ENCODE assay signal across 8 cellular contexts in the genomic region with DNA sequence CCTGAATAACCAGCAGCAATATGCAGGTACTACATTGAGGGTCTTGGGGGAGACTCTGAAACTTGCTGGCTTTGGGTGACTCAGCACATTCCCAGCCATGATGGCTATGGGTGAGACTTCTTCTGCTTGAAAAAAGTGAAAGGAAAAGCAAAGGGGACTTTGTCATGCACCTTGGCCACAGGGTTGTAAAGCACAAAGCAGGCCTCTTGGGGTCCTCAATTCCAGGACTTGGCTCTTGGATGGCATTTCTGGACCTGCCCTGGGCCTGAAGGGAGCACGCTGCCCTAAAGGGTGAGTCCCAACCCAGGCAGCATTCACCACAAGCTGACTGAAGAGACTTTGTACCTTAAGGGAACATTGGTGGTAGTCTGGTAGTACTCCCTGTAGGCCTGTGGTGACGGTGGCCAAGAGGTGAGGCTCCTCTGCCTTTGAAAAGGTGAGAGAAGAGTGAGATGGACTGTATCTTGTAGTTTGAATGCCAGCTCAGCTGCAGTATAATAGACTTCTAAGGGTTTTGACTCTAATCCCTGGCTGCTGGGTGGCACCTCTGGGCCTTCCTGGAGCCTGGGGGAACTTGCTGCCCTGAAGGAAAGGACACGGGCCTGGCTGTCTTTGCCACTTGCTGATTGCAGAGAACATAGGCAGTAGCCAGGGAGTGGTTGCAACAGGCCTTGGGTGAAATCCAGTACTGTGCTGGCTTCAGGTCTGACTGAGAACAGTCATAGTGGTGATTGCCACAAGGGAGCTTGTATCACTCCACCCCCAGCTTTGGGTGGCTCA. TPM values are rescaled to one million over a fixed set of nuclear protein-coding genes. Genes with fewer than 3 reads are reported as not detected.
DNase-seq lines count a peak whose midpoint lies in the region; ATAC-seq and TF ChIP-seq lines count a peak whose summit lies in the region.

No MANE protein-coding gene starts in this region.

- ATAC-seq in HG03060 (IDR thresholded peaks at IDR 0.05; ENCODE audit: low read depth, unreplicated experiment): peak; percentile 72
- peak; percentile 66 for ATAC-seq in mucosa of descending colon
- no peak for ATAC-seq in SK-N-SH treated with all-trans-retinoic acid at 6 μM for 48 hours

- H3K9me3 ChIP-seq in mucosa of descending colon (no peaks in the 10 kb centered on the region), esophagus muscularis mucosa (no peaks in the 10 kb centered on the region)

- H3K27me3 ChIP-seq in esophagus muscularis mucosa: no peaks in the 10 kb centered on the region

- H3K9me3 Mint-ChIP-seq in activated naive CD4-positive, alpha-beta T cell treated with anti-CD3 and anti-CD28 coated beads for 36 hours: no peaks in the 10 kb centered on the region

- H3K4me1 Mint-ChIP-seq in activated naive CD4-positive, alpha-beta T cell treated with anti-CD3 and anti-CD28 coated beads for 36 hours (ENCODE audit: low read depth): peaks cover 85% of the 10 kb centered on the region

- peak; percentile 74 for DNase-seq in activated CD8-positive, alpha-beta memory T cell treated with anti-CD3 and anti-CD28 coated beads for 24 hours
- DNase-seq in activated CD8-positive, alpha-beta memory T cell treated with anti-CD3 and anti-CD28 coated beads, Interleukin-2, amount 50 U/mL, for 48 hours: no peak
- DNase-seq in activated naive CD4-positive, alpha-beta T cell treated with anti-CD3 and anti-CD28 coated beads for 36 hours: peak; percentile 83
- DNase-seq in mucosa of descending colon (peak in 2 of 3 donors; percentile 20 to 23), esophagus muscularis mucosa (ENCODE audit: extremely low spot score) (no peak)
- DNase-seq in effector CD8-positive, alpha-beta T cell (lab: John Stamatoyannopoulos, UW): no peak

- intact Hi-C loops in activated naive CD4-positive, alpha-beta T cell treated with anti-CD3 and anti-CD28 coated beads for 36 hours (cut with micrococcal nuclease): loop anchor here (1.0 kb wide), 2 partner anchors 8 to 27 kb away; no protein-coding TSS in a partner anchor
- intact Hi-C loops in mucosa of descending colon (cut with DNase I, micrococcal nuclease): no loop called here
- intact Hi-C loops in esophagus muscularis mucosa (cut with DNase I): no loop called here

- 74% methylated on average over 3 of the region's 3 CpGs for WGBS in esophagus muscularis mucosa

- no peak for TF ChIP-seq POLR2A in esophagus muscularis mucosa (IDR thresholded peaks at IDR 0.05; ENCODE audit: low read depth)

- no peaks in the 10 kb centered on the region for H3K27me3 Mint-ChIP-seq in activated naive CD4-positive, alpha-beta T cell treated with anti-CD3 and anti-CD28 coated beads for 36 hours (ENCODE audit: low read depth)

- no peaks in the 10 kb centered on the region for H3K4me1 ChIP-seq in mucosa of descending colon (ENCODE audit: low read depth)
- peaks cover 0 to 5% (median 0%) of the 10 kb centered on the region in 4 donors for H3K4me1 ChIP-seq in esophagus muscularis mucosa

- CTCF ChIA-PET in activated naive CD4-positive, alpha-beta T cell treated with anti-CD3 and anti-CD28 coated beads for 36 hours (lab: Charles Lee): interaction anchor here (0.6 to 5.3 kb wide), 12 partner anchors 10 to 176 kb away, joined by 3 to 55 read pairs (median 4); partner anchors contain the start of genes CYTIP and ERMN

- H3K27ac ChIP-seq in esophagus muscularis mucosa (replicated peaks in 1 of 4): no peak overlapping the region

- H3K27ac Mint-ChIP-seq in activated naive CD4-positive, alpha-beta T cell treated with anti-CD3 and anti-CD28 coated beads for 36 hours: peak overlapping the region; percentile 95

- H3K4me3 ChIP-seq in mucosa of descending colon: no peak overlapping the region
- no peak overlapping the region for H3K4me3 ChIP-seq in esophagus muscularis mucosa

- no peak for TF ChIP-seq EP300 in esophagus muscularis mucosa (IDR thresholded peaks at IDR 0.05)

- no peak for TF ChIP-seq CTCF in mucosa of descending colon (IDR thresholded peaks at IDR 0.05)
- TF ChIP-seq CTCF in esophagus muscularis mucosa (IDR thresholded peaks at IDR 0.05): no peak

- peaks cover 9% of the 10 kb centered on the region for H3K36me3 Mint-ChIP-seq in activated naive CD4-positive, alpha-beta T cell treated with anti-CD3 and anti-CD28 coated beads for 36 hours (ENCODE audit: low read depth)

- H3K36me3 ChIP-seq in mucosa of descending colon (ENCODE audit: low read depth) (no peaks in the 10 kb centered on the region), esophagus muscularis mucosa (no peaks in the 10 kb centered on the region)

- peak overlapping the region; percentile 64 for H3K4me3 Mint-ChIP-seq in activated naive CD4-positive, alpha-beta T cell treated with anti-CD3 and anti-CD28 coated beads for 36 hours

TF ChIP-seq in SK-N-SH treated with all-trans-retinoic acid at 6 μM for 48 hours, 23 proteins besides CTCF, POLR2A, EP300 and RAD21:
- no peak for TF ChIP-seq ZFP30 (CRISPR knock-in tag; IDR thresholded peaks at IDR 0.05)
- no peak for TF ChIP-seq ESRRG (CRISPR knock-in tag; IDR thresholded peaks at IDR 0.05)
- no peak for TF ChIP-seq PATZ1 (CRISPR knock-in tag; IDR thresholded peaks at IDR 0.05; ENCODE audit: borderline replicate concordance)
- TF ChIP-seq CSDC2 (CRISPR knock-in tag; IDR thresholded peaks at IDR 0.05): no peak
- TF ChIP-seq ZNF8 (CRISPR knock-in tag; IDR thresholded peaks at IDR 0.05): no peak
- no peak for TF ChIP-seq GLIS3 (CRISPR knock-in tag; IDR thresholded peaks at IDR 0.05)
- TF ChIP-seq PPARA (CRISPR knock-in tag; IDR thresholded peaks at IDR 0.05; ENCODE audit: borderline replicate concordance): no peak
- no peak for TF ChIP-seq ZC3H10 (CRISPR knock-in tag; IDR thresholded peaks at IDR 0.05)
- TF ChIP-seq ZNF70 (CRISPR knock-in tag; IDR thresholded peaks at IDR 0.05): no peak
- TF ChIP-seq ISL1 (CRISPR knock-in tag; IDR thresholded peaks at IDR 0.05): no peak
- TF ChIP-seq TCF4 (CRISPR knock-in tag; IDR thresholded peaks at IDR 0.05; ENCODE audit: borderline replicate concordance): no peak
- TF ChIP-seq BACH2 (CRISPR knock-in tag; IDR thresholded peaks at IDR 0.05; ENCODE audit: borderline replicate concordance): no peak
- TF ChIP-seq ARNTL (CRISPR knock-in tag; IDR thresholded peaks at IDR 0.05; ENCODE audit: borderline replicate concordance, low read depth): no peak
- no peak for TF ChIP-seq POU6F1 (CRISPR knock-in tag; IDR thresholded peaks at IDR 0.05; ENCODE audit: borderline replicate concordance, low read depth)
- TF ChIP-seq SNAI2 (CRISPR knock-in tag; IDR thresholded peaks at IDR 0.05): no peak
- TF ChIP-seq, protein P1, sequence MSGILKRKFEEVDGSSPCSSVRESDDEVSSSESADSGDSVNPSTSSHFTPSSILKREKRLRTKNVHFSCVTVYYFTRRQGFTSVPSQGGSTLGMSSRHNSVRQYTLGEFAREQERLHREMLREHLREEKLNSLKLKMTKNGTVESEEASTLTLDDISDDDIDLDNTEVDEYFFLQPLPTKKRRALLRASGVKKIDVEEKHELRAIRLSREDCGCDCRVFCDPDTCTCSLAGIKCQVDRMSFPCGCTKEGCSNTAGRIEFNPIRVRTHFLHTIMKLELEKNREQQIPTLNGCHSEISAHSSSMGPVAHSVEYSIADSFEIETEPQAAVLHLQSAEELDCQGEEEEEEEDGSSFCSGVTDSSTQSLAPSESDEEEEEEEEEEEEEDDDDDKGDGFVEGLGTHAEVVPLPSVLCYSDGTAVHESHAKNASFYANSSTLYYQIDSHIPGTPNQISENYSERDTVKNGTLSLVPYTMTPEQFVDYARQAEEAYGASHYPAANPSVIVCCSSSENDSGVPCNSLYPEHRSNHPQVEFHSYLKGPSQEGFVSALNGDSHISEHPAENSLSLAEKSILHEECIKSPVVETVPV (CRISPR knock-in tag; IDR thresholded peaks at IDR 0.05): no peak
- TF ChIP-seq ZNF565 (CRISPR knock-in tag; conservative IDR thresholded peaks at IDR 0.05; ENCODE audit: low read depth): no peak
- TF ChIP-seq ZFP3 (CRISPR knock-in tag; IDR thresholded peaks at IDR 0.05): no peak
- no peak for TF ChIP-seq RARB (CRISPR knock-in tag; IDR thresholded peaks at IDR 0.05)
- TF ChIP-seq OSR1 (CRISPR knock-in tag; IDR thresholded peaks at IDR 0.05): no peak

RNA-seq across cellular contexts. Expression of gene CYTIP, which starts 36.5 kb away (rescaled TPM):
- total RNA-seq in activated naive CD4-positive, alpha-beta T cell treated with anti-CD3 and anti-CD28 coated beads for 36 hours: 100 to 1,000 TPM; 599 to 610 TPM
- total RNA-seq in mucosa of descending colon (10 to 100 TPM in 1 of 3 donors, 1 to 10 TPM in 2; 4.7 to 11.5 (median 5.8) TPM), esophagus muscularis mucosa (10 to 100 TPM in 1 of 4 donors, 1 to 10 TPM in 3; 2.6 to 14.1 (median 3.4) TPM)

Comparison
In these comparisons a context has a peak if more than half of its experiments do, and no peak if none do; other contexts are left out.
1. DNase-seq: peak in activated CD8-positive, alpha-beta memory T cell treated with anti-CD3 and anti-CD28 coated beads for 24 hours (single experiment), activated naive CD4-positive, alpha-beta T cell treated with anti-CD3 and anti-CD28 coated beads for 36 hours (single experiment) and mucosa of descending colon (2 of 3); none in activated CD8-positive, alpha-beta memory T cell treated with anti-CD3 and anti-CD28 coated beads, Interleukin-2, amount 50 U/mL, for 48 hours (single experiment), esophagus muscularis mucosa (single experiment) and effector CD8-positive, alpha-beta T cell (single experiment).
2. RNA of gene CYTIP, which starts 36.5 kb away (total RNA-seq): 599 to 610 TPM in activated naive CD4-positive, alpha-beta T cell treated with anti-CD3 and anti-CD28 coated beads for 36 hours; 4.7 to 11.5 TPM in mucosa of descending colon and 2.6 to 14.1 TPM in esophagus muscularis mucosa; every median in the first group is over 10 times any median in the second.